Comparison of ENCODE assay signal across 8 cellular contexts in the genomic region with DNA sequence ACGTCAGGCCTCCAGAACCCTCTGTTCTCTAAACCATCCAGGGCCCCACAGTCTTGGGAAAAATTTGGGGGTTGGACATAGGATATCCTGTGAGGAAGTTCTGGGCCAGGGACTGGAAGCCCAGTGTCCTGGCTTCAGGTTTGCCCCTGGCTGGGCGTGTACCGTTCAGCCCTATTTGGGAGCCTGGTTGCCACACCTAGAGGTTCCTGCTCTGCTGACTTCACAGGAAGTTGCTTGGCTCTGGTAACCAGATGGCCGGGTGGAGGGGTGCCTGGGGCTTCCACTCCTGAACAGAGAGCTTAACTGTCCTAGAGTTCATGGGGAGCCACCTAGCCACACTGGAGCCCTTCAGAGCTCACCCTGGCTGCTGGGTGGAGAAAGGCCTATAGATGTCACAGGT. TPM values are rescaled to one million over a fixed set of nuclear protein-coding genes. Genes with fewer than 3 reads are reported as not detected.
DNase-seq lines count a peak whose midpoint lies in the region; ATAC-seq, FAIRE-seq and TF ChIP-seq lines count a peak whose summit lies in the region.

No MANE protein-coding gene starts in this region.

- FAIRE-seq in GM19239 (lab: Jason Lieb, UNC) (peak; percentile 98), pancreas (lab: Jason Lieb, UNC) (no peak)

- 0 out of 2 replicates have a peak, but pooled peaks cover 12% of the 10 kb centered on the region for H3K36me3 ChIP-seq in RWPE2 (ENCODE audit: low read depth)
- H3K36me3 ChIP-seq in esophagus (ENCODE audit: control insufficient read depth in 2 of 2, insufficient read depth in 2 of 2, low read length in 1 of 2) = peaks cover 0 to 3% of the 10 kb centered on the region in 2 donors
- H3K36me3 ChIP-seq in pancreas = no peaks in the 10 kb centered on the region

- peaks cover 3% of the 10 kb centered on the region for H3K4me1 ChIP-seq in RWPE2 (ENCODE audit: insufficient read depth, poor library complexity, severe bottlenecking)
- H3K4me1 ChIP-seq in esophagus (ENCODE audit: control insufficient read depth in 2 of 2, insufficient read depth in 2 of 2, low read length in 1 of 2) = peaks cover 0 to 11% of the 10 kb centered on the region in 2 donors
- H3K4me1 ChIP-seq in pancreas = no peaks in the 10 kb centered on the region

- DNase-seq in GM19239 (ENCODE audit: insufficient read length, low spot score) (no peak), RWPE2 (ENCODE audit: low spot score) (no peak), pancreas (no peak), amygdala (lab: John Stamatoyannopoulos, UW) (no peak), retina (no peak)

- H3K4me3 ChIP-seq in RWPE2 (ENCODE audit: severe bottlenecking) (peak overlapping the region; percentile 91), esophagus (ENCODE audit: low read depth in 1 of 2, low read length in 2 of 2) (peak overlapping the region; percentile 45 to 88), pancreas (peak overlapping the region in 3 of 4 donors; percentile 46 to 66 (median 46))

- TF ChIP-seq CTCF in RWPE2 (IDR thresholded peaks at IDR 0.05; ENCODE audit: poor library complexity, severe bottlenecking) = no peak
- TF ChIP-seq CTCF in pancreas (IDR thresholded peaks at IDR 0.05) = no peak

- no peaks in the 10 kb centered on the region for H3K27me3 ChIP-seq in RWPE2 (ENCODE audit: insufficient read depth, poor library complexity, severe bottlenecking)
- no peaks in the 10 kb centered on the region for H3K27me3 ChIP-seq in esophagus (ENCODE audit: control insufficient read depth in 1 of 2, insufficient read depth in 2 of 2, low read length in 2 of 2)
- no peaks in the 10 kb centered on the region for H3K27me3 ChIP-seq in pancreas

- H3K9me3 ChIP-seq in RWPE2 (ENCODE audit: severe bottlenecking) = no peaks in the 10 kb centered on the region
- no peaks in the 10 kb centered on the region for H3K9me3 ChIP-seq in esophagus (ENCODE audit: control insufficient read depth in 2 of 2, insufficient read depth in 1 of 2, low read depth in 1 of 2, low read length in 1 of 2)
- no peaks in the 10 kb centered on the region for H3K9me3 ChIP-seq in pancreas

- whole genome bisulfite sequencing in esophagus, 2 donors = 14 to 45% methylated on average over 4 of the region's 4 CpGs
- 24 to 47% methylated on average over 4 of the region's 4 CpGs for WGBS in pancreas, 2 donors

- ATAC-seq in RWPE2 (ENCODE audit: low read depth) (0 out of 3 replicates have a peak, but pooled peaks have one; percentile 1), pancreas (no peak), HG03442 (IDR thresholded peaks at IDR 0.05; ENCODE audit: unreplicated experiment) (no peak), GM21529 (IDR thresholded peaks at IDR 0.05; ENCODE audit: unreplicated experiment) (no peak)

- H3K27ac ChIP-seq in RWPE2 (ENCODE audit: poor library complexity, severe bottlenecking) (peak overlapping the region; percentile 88), esophagus (ENCODE audit: low read depth in 2 of 2, low read length in 1 of 2) (peak overlapping the region; percentile 90 to 97), pancreas (peak overlapping the region in 2 of 4 donors; percentile 76 to 84)

- intact Hi-C loops in pancreas (cut with DNase I) = no loop called here

RNA-seq across cellular contexts. Expression of gene TAFAZZIN, which starts 1.1 kb away (rescaled TPM):
- polyA plus RNA-seq in esophagus (10 to 100 TPM; 28.9 to 59.5 TPM), pancreas (10 to 100 TPM; 77.0 to 82.7 TPM)
- total RNA-seq in pancreas = 10 to 100 TPM; 14.6 to 26.7 (median 17.1) TPM

RNA-seq across cellular contexts. Expression of gene DNASE1L1, which starts 3.4 kb away (rescaled TPM):
- polyA plus RNA-seq in esophagus (10 to 100 TPM; 20.1 to 20.3 TPM), pancreas (10 to 100 TPM; 11.3 to 16.5 TPM)
- 10 to 100 TPM in 1 of 6 donors, 1 to 10 TPM in 5; 5.1 to 13.6 (median 7.3) TPM for total RNA-seq in pancreas

RNA-seq across cellular contexts. Expression of gene RPL10, which starts 14.3 kb away (rescaled TPM):
- polyA plus RNA-seq in esophagus = 1,000 to 10,000 TPM; 2,998 to 4,750 TPM
- total RNA-seq in pancreas = 1,000 to 10,000 TPM; 2,194 to 4,058 (median 3,145) TPM
- polyA plus RNA-seq in pancreas = 1,000 to 10,000 TPM; 2,751 to 3,412 TPM

RNA-seq across cellular contexts. Expression of gene ATP6AP1, which starts 16.0 kb away (rescaled TPM):
- 10 to 100 TPM; 40.3 to 65.8 TPM for polyA plus RNA-seq in esophagus
- total RNA-seq in pancreas = 10 to 100 TPM; 27.8 to 55.6 (median 37.7) TPM
- 10 to 100 TPM; 34.1 to 82.4 TPM for polyA plus RNA-seq in pancreas

RNA-seq across cellular contexts. Expression of gene GDI1, which starts 24.5 kb away (rescaled TPM):
- 10 to 100 TPM; 46.4 to 63.5 TPM for polyA plus RNA-seq in esophagus
- total RNA-seq in pancreas = 10 to 100 TPM; 25.5 to 61.4 (median 35.5) TPM
- polyA plus RNA-seq in pancreas = 100 to 1,000 TPM in 1 of 2 donors, 10 to 100 TPM in 1; 93.7 to 138 TPM
